In the genomic region with DNA sequence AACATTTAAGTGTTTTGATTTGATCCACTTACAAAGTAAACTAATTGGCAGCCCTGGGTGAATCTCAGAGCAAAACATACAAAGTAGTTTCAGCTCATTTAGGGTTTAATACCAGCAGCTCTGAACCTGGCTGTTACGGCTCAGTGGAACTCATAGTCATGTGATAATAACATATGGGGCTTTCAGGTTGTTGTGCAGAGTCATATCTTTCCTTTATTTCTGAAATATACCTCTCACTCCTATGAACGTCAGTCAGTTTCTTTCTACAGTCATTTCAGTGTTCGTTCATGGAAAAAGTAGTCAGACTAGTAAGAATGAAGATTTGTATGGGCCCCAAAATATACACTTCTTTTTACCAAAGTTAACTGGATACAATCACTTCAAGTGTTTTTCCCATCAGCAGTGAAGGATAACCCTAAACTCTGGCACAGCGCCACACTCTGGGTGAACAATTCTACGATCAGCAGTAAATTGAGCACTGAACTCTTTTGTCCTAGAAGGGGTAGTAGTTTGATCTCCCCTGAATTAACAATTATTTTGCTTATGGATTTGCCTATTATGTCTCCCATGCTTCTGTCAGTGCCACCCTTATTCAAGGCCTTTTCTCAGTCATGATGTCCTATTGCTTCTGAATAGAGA, we compare ENCODE assay signal across 11 cellular contexts.
DNase-seq lines count a peak whose midpoint lies in the region; ATAC-seq, FAIRE-seq and TF ChIP-seq lines count a peak whose summit lies in the region.
"Had no signal": no experiment of that assay in that cellular context is flagged by ENCODE, and none has a peak within 500 bp of the region (broad histone marks: within the 10 kb centered on the region; RNA-seq: fewer than 3 reads in every experiment).

No MANE protein-coding gene starts in this region.

- TF ChIP-seq CTCF in hepatocyte (IDR thresholded peaks at IDR 0.05; ENCODE audit: poor library complexity), result no peak
- TF ChIP-seq CTCF in foreskin fibroblast (IDR thresholded peaks at IDR 0.05; ENCODE audit: low read depth, low read length), result no peak

- 84% methylated on average over 5 of the region's 5 CpGs for WGBS in hepatocyte (ENCODE audit: low lambda C conversion rate, missing lambda C conversion rate)

- H3K9me2 ChIP-seq in hepatocyte (replicated peaks; ENCODE audit: insufficient read depth), result no peaks in the 10 kb centered on the region

- FAIRE-seq in GM12891 (lab: Jason Lieb, UNC), result peak; percentile 72

- H3K9me3 ChIP-seq in hepatocyte (ENCODE audit: low read depth), result no peaks in the 10 kb centered on the region
- H3K9me3 ChIP-seq: testis had no signal

- H3K27me3 ChIP-seq in hepatocyte, result no peaks in the 10 kb centered on the region
- H3K27me3 ChIP-seq: testis had no signal

- DNase-seq in GM12891 (ENCODE audit: insufficient read length, low spot score) (no peak), hepatocyte (ENCODE audit: low spot score) (no peak), GM19240 (ENCODE audit: insufficient read length, low spot score) (no peak), foreskin fibroblast (no peak)
- DNase-seq: activated naive CD8-positive, alpha-beta T cell treated with anti-CD3 and anti-CD28 coated beads, Interleukin-2, amount 50 U/mL, for 24 hours; testis had no signal

- ATAC-seq in GM19372 (IDR thresholded peaks at IDR 0.05; ENCODE audit: low read depth, unreplicated experiment) (peak; percentile 62), HG02763 (IDR thresholded peaks at IDR 0.05; ENCODE audit: unreplicated experiment) (peak; percentile 84), HG03558 (IDR thresholded peaks at IDR 0.05; ENCODE audit: extremely low read depth, unreplicated experiment) (peak; percentile 89)
- no peak for ATAC-seq in activated CD4-positive, CD25-positive, alpha-beta regulatory T cell treated with anti-CD3 and anti-CD28 coated beads, Interleukin-2, amount 50 U/mL, for 24 hours
- ATAC-seq: activated naive CD8-positive, alpha-beta T cell treated with anti-CD3 and anti-CD28 coated beads, Interleukin-2, amount 50 U/mL, for 24 hours; natural killer cell treated with Interleukin-12 subunit alpha and Interleukin-12 subunit beta and Interleukin-15 and Interleukin-18, amount 100 ng/mL, for 72 hours had no signal

- H3K4me2 ChIP-seq in hepatocyte, result no peak overlapping the region

- no peaks in the 10 kb centered on the region for H4K20me1 ChIP-seq in hepatocyte (ENCODE audit: insufficient read depth, poor library complexity, severe bottlenecking)

- H2AFZ ChIP-seq in hepatocyte, result no peak overlapping the region

- H3K27ac ChIP-seq in hepatocyte, result no peak overlapping the region
- H3K27ac ChIP-seq: testis had no signal

- no peaks in the 10 kb centered on the region for H3K4me1 ChIP-seq in hepatocyte (ENCODE audit: insufficient read depth)
- H3K4me1 ChIP-seq: testis had no signal

- no peaks in the 10 kb centered on the region for H3K36me3 ChIP-seq in hepatocyte (replicated peaks; ENCODE audit: insufficient read depth, low read depth)

- no peaks in the 10 kb centered on the region for H3K79me2 ChIP-seq in hepatocyte

- TF ChIP-seq POLR2A in GM12891 (IDR thresholded peaks at IDR 0.05; ENCODE audit: low read depth, low read length), result no peak

- H3K4me3 ChIP-seq in hepatocyte (no peak overlapping the region), foreskin fibroblast (ENCODE audit: low read depth in 1 of 2, low read length in 2 of 2) (no peak overlapping the region)
- H3K4me3 ChIP-seq: testis had no signal

TF ChIP-seq in GM12891, 5 proteins besides CTCF, POLR2A, EP300 and RAD21:
- TF ChIP-seq SPI1 (IDR thresholded peaks at IDR 0.05; ENCODE audit: low read depth, low read length) (no peak), PAX5 (IDR thresholded peaks at IDR 0.05; ENCODE audit: insufficient read depth, low read length, severe bottlenecking) (no peak), POU2F2 (IDR thresholded peaks at IDR 0.05; ENCODE audit: low read depth, low read length) (no peak), POLR2AphosphoS5 (IDR thresholded peaks at IDR 0.05; ENCODE audit: low read depth, low read length) (no peak), TAF1 (IDR thresholded peaks at IDR 0.05; ENCODE audit: low read depth, low read length) (no peak)

Comparison
In these comparisons a context has a peak if more than half of its experiments do, and no peak if none do; other contexts are left out.
1. ATAC-seq: peak in GM19372 (single experiment), HG02763 (single experiment) and HG03558 (single experiment); none in activated CD4-positive, CD25-positive, alpha-beta regulatory T cell treated with anti-CD3 and anti-CD28 coated beads, Interleukin-2, amount 50 U/mL, for 24 hours (0 of 2).